Comparison of ENCODE assay signal across 10 cellular contexts in genomic region chr3:11591006-11591360, GRCh38. TPM values are rescaled to one million over a fixed set of nuclear protein-coding genes. Genes with fewer than 3 reads are reported as not detected.
DNase-seq lines count a peak whose midpoint lies in the region; ATAC-seq, FAIRE-seq and TF ChIP-seq lines count a peak whose summit lies in the region.
"Had no signal": no experiment of that assay in that cellular context is flagged by ENCODE, and none has a peak within 500 bp of the region (broad histone marks: within the 10 kb centered on the region; RNA-seq: fewer than 3 reads in every experiment).

No MANE protein-coding gene starts in this region.

- TF ChIP-seq CTCF in HepG2 (CRISPR knock-in tag; IDR thresholded peaks at IDR 0.05) (no peak), right lobe of liver (IDR thresholded peaks at IDR 0.05) (no peak), neural crest cell (conservative IDR thresholded peaks at IDR 0.05) (no peak)

- H3K4me1 Mint-ChIP-seq in neural crest cell: peaks cover 77% of the 10 kb centered on the region
- peaks cover 28% of the 10 kb centered on the region for H3K4me1 Mint-ChIP-seq in activated CD4-positive, alpha-beta T cell treated with anti-CD3 and anti-CD28 coated beads, Interleukin-2, amount 10 ng/mL, durations not matched to agents 7 days and 5 days

- no peak for TF ChIP-seq RAD21 in HepG2 (CRISPR knock-in tag; IDR thresholded peaks at IDR 0.05)

- peak overlapping the region; percentile 77 for H3K4me3 Mint-ChIP-seq in neural crest cell
- H3K4me3 Mint-ChIP-seq in activated CD4-positive, alpha-beta T cell treated with anti-CD3 and anti-CD28 coated beads, Interleukin-2, amount 10 ng/mL, durations not matched to agents 7 days and 5 days: no peak overlapping the region
- H3K4me3 Mint-ChIP-seq: activated CD4-positive, alpha-beta memory T cell treated with anti-CD3 and anti-CD28 coated beads for 36 hours had no signal

- peaks cover 31% of the 10 kb centered on the region for H4K20me1 ChIP-seq in HepG2 (ENCODE audit: insufficient read depth, low read length)

- H3K4me1 ChIP-seq in HepG2 (ENCODE audit: insufficient read depth, low read length) (peaks cover 78% of the 10 kb centered on the region), right lobe of liver (peaks cover 0 to 5% (median 0%) of the 10 kb centered on the region in 4 donors)

- H2AFZ ChIP-seq in HepG2 (ENCODE audit: low read length): no peak overlapping the region

- 72% methylated on average over 7 of the region's 7 CpGs for WGBS in HepG2 (ENCODE audit: low lambda C conversion rate)
- 82% methylated on average over 7 of the region's 7 CpGs for WGBS in right lobe of liver (ENCODE audit: insufficient coverage, low coverage, low lambda C conversion rate, missing lambda C conversion rate)

- in situ Hi-C loops in HepG2 (cut with HindIII; ENCODE audit: extremely low pct_ligation_motif_present, low pct_unique_long_range_greater_than_20kb): loop anchor here (5.0 kb wide), 1 partner anchor 51 kb away; the partner anchor contains the start of gene VGLL4

- H3K36me3 Mint-ChIP-seq in neural crest cell (ENCODE audit: low read depth): peaks cover 23% of the 10 kb centered on the region
- H3K36me3 Mint-ChIP-seq in activated CD4-positive, alpha-beta T cell treated with anti-CD3 and anti-CD28 coated beads, Interleukin-2, amount 10 ng/mL, durations not matched to agents 7 days and 5 days (ENCODE audit: low read depth): peaks cover 29% of the 10 kb centered on the region

- POLR2A ChIA-PET in HepG2 (lab: Yijun Ruan, JAX): interaction anchor here (0.7 to 1.8 kb wide), 5 partner anchors 10 to 53 kb away, joined by 3 to 10 read pairs (median 4); partner anchors contain the start of gene VGLL4
- POLR2A ChIA-PET in activated CD4-positive, alpha-beta T cell treated with anti-CD3 and anti-CD28 coated beads, Interleukin-2, amount 10 ng/mL, durations not matched to agents 7 days and 5 days (lab: Charles Lee): no interaction called here

- H3K27me3 ChIP-seq in HepG2 (ENCODE audit: control insufficient read depth in 1 of 2, insufficient read depth in 2 of 2, low read length in 2 of 2): no peaks in the 10 kb centered on the region
- no peaks in the 10 kb centered on the region for H3K27me3 ChIP-seq in right lobe of liver

- H3K27ac ChIP-seq in HepG2 (ENCODE audit: extremely low read length, insufficient read depth, low read length): peak overlapping the region; percentile 41
- H3K27ac ChIP-seq in right lobe of liver: peak overlapping the region in 1 of 3 donors; percentile 37
- peak overlapping the region; percentile 64 for H3K27ac ChIP-seq in epithelial cell of prostate

- H3K79me2 ChIP-seq in HepG2 (ENCODE audit: insufficient read depth, low read length): peaks cover 88% of the 10 kb centered on the region

- H3K27ac Mint-ChIP-seq in neural crest cell (ENCODE audit: unreplicated experiment): peak overlapping the region; percentile 98
- H3K27ac Mint-ChIP-seq in activated CD4-positive, alpha-beta T cell treated with anti-CD3 and anti-CD28 coated beads, Interleukin-2, amount 10 ng/mL, durations not matched to agents 7 days and 5 days: no peak overlapping the region
- H3K27ac Mint-ChIP-seq: activated CD4-positive, alpha-beta memory T cell treated with anti-CD3 and anti-CD28 coated beads for 36 hours had no signal

- H3K9me3 Mint-ChIP-seq in neural crest cell: no peaks in the 10 kb centered on the region
- peaks cover 2% of the 10 kb centered on the region for H3K9me3 Mint-ChIP-seq in activated CD4-positive, alpha-beta T cell treated with anti-CD3 and anti-CD28 coated beads, Interleukin-2, amount 10 ng/mL, durations not matched to agents 7 days and 5 days
- H3K9me3 Mint-ChIP-seq: activated CD4-positive, alpha-beta memory T cell treated with anti-CD3 and anti-CD28 coated beads for 36 hours had no signal

- H3K4me2 ChIP-seq in HepG2 (ENCODE audit: low read depth, low read length): peak overlapping the region; percentile 22

- intact Hi-C loops in HepG2 (cut with micrococcal nuclease; ENCODE audit: unreplicated experiment) (loop anchor here (1.0 kb wide), 1 partner anchor 51 kb away; no protein-coding TSS in a partner anchor), right lobe of liver (cut with DNase I) (no loop called here)

- no peak for DNase-seq in HepG2 (ENCODE audit: low spot score)
- no peak for DNase-seq in right lobe of liver
- DNase-seq in epithelial cell of prostate (ENCODE audit: low read depth, low spot score): no peak
- no peak for DNase-seq in neural crest cell (ENCODE audit: low read depth, low spot score)
- no peak for DNase-seq in activated effector memory CD4-positive, alpha-beta T cell treated with anti-CD3 and anti-CD28 coated beads, Interleukin-2, amount 50 U/mL, for 16 hours
- DNase-seq in COLO829 (ENCODE audit: low spot score): no peak
- no peak for DNase-seq in activated CD4-positive, alpha-beta T cell treated with anti-CD3 and anti-CD28 coated beads, Interleukin-2, amount 10 ng/mL, durations not matched to agents 7 days and 5 days
- DNase-seq: activated CD4-positive, alpha-beta memory T cell treated with anti-CD3 and anti-CD28 coated beads for 36 hours; AML-193 had no signal

- ATAC-seq in HepG2 (no peak), right lobe of liver (no peak), HG02623 (IDR thresholded peaks at IDR 0.05; ENCODE audit: unreplicated experiment) (no peak)

- BruUV-seq in HepG2 (replicated peaks; lab: Mats Ljungman, UMichigan): TSS peak; percentile 32

- TF ChIP-seq POLR2A in HepG2 (IDR thresholded peaks at IDR 0.05; ENCODE audit: insufficient read depth in 1 of 2, low read depth in 2 of 2, low read length in 2 of 2) (no peak), right lobe of liver (IDR thresholded peaks at IDR 0.05) (no peak)

- H3K27me3 Mint-ChIP-seq in neural crest cell (ENCODE audit: low read depth): no peaks in the 10 kb centered on the region
- H3K27me3 Mint-ChIP-seq in activated CD4-positive, alpha-beta T cell treated with anti-CD3 and anti-CD28 coated beads, Interleukin-2, amount 10 ng/mL, durations not matched to agents 7 days and 5 days: no peaks in the 10 kb centered on the region
- H3K27me3 Mint-ChIP-seq: activated CD4-positive, alpha-beta memory T cell treated with anti-CD3 and anti-CD28 coated beads for 36 hours had no signal

- no peak for FAIRE-seq in HepG2 (lab: Jason Lieb, UNC)

- H3K4me3 ChIP-seq in HepG2 (replicated peaks in 1 of 3; ENCODE audit: insufficient read depth in 1 of 3, low read depth in 2 of 3, low read length in 3 of 3): no peak overlapping the region
- no peak overlapping the region for H3K4me3 ChIP-seq in right lobe of liver

- H3K36me3 ChIP-seq in HepG2 (replicated peaks in 1 of 2; ENCODE audit: control insufficient read depth in 1 of 2, insufficient read depth in 2 of 2, low read length in 2 of 2): peaks cover 15 to 38% of the 10 kb centered on the region in 2 experiments
- no peaks in the 10 kb centered on the region for H3K36me3 ChIP-seq in right lobe of liver

- H3K9me3 ChIP-seq in HepG2 (ENCODE audit: low read length) (no peaks in the 10 kb centered on the region), right lobe of liver (no peaks in the 10 kb centered on the region)

- CTCF ChIA-PET in HepG2 (lab: Yijun Ruan, JAX; ENCODE audit: low intra/inter-chr PET ratio, low total read pairs): no interaction called here
- CTCF ChIA-PET in activated CD4-positive, alpha-beta T cell treated with anti-CD3 and anti-CD28 coated beads, Interleukin-2, amount 10 ng/mL, durations not matched to agents 7 days and 5 days (lab: Charles Lee): no interaction called here

- no peak for TF ChIP-seq EP300 in HepG2 (IDR thresholded peaks at IDR 0.05; ENCODE audit: low read depth in 2 of 2, low read length in 2 of 2)
- no peak for TF ChIP-seq EP300 in HepG2 (CRISPR knock-in tag; IDR thresholded peaks at IDR 0.05; ENCODE audit: borderline replicate concordance)

- H3K9ac ChIP-seq in HepG2 (ENCODE audit: insufficient read depth, low read depth, low read length): peak overlapping the region; percentile 31; the same call in 1 of the 2 replicates

TF ChIP-seq in HepG2, 621 proteins besides CTCF, POLR2A, EP300 and RAD21 (continues in another document):
- no peak for TF ChIP-seq ZNF569 (CRISPR knock-in tag; IDR thresholded peaks at IDR 0.05; ENCODE audit: borderline replicate concordance)
- TF ChIP-seq JARID2 (CRISPR knock-in tag; IDR thresholded peaks at IDR 0.05; ENCODE audit: insufficient replicate concordance): no peak
- no peak for TF ChIP-seq KAT8 (CRISPR knock-in tag; IDR thresholded peaks at IDR 0.05)
- no peak for TF ChIP-seq YEATS4 (CRISPR knock-in tag; IDR thresholded peaks at IDR 0.05; ENCODE audit: borderline replicate concordance)

RNA-seq across cellular contexts. Expression of gene VGLL4, which starts 52.7 kb away (rescaled TPM):
- 19.8 and 23.2 TPM in 2 replicates for total RNA-seq in HepG2 (2016; rRNA removed; fragmentation: Illumina TruSeq; extraction: Trizol)
- 5.7 and 6.9 TPM in 2 replicates for total RNA-seq in HepG2 (2016; cell fraction: cytosol; rRNA removed; fragmentation: Illumina TruSeq; extraction: Trizol; ENCODE audit: low read depth)
- 17.4 and 24.9 TPM in 2 replicates for total RNA-seq in HepG2 (2016; cell fraction: insoluble cytoplasmic fraction; rRNA removed; fragmentation: Illumina TruSeq; extraction: Trizol)
- 14.9 and 15.9 TPM in 2 replicates for total RNA-seq in HepG2 (2016; cell fraction: membrane; rRNA removed; fragmentation: Illumina TruSeq; extraction: Trizol)
- 19.1 and 24.5 TPM in 2 replicates for total RNA-seq in HepG2 (2016; cell fraction: nucleus; rRNA removed; fragmentation: Illumina TruSeq; extraction: Trizol)
- polyA plus RNA-seq in HepG2 (2011; rRNA removed): 37.9 and 39.0 TPM in 2 replicates
- 24.5 and 31.8 TPM in 2 replicates for polyA plus RNA-seq in HepG2 (2011; cell fraction: cytosol; rRNA removed)
- 60.5 and 94.9 TPM in 2 replicates for polyA plus RNA-seq in HepG2 (2011; cell fraction: nucleus; rRNA removed)
- polyA plus RNA-seq in HepG2 (2012): 19.7 and 20.7 TPM in 2 replicates
- polyA plus RNA-seq in HepG2 (2016; cell fraction: cytosol; fragmentation: Illumina TruSeq; extraction: Trizol; ENCODE audit: low read depth): 11.7 and 14.1 TPM in 2 replicates
- 18.4 and 22.3 TPM in 2 replicates for polyA plus RNA-seq in HepG2 (2016; cell fraction: insoluble cytoplasmic fraction; fragmentation: Illumina TruSeq; extraction: Trizol; ENCODE audit: low read depth)
- polyA plus RNA-seq in HepG2 (2016; cell fraction: membrane; fragmentation: Illumina TruSeq; extraction: Trizol; ENCODE audit: low read depth): 14.3 and 15.7 TPM in 2 replicates
- 25.1 and 27.2 TPM in 2 replicates for polyA plus RNA-seq in HepG2 (2016; cell fraction: nucleus; fragmentation: Illumina TruSeq; extraction: Trizol; ENCODE audit: insufficient read depth, low read depth)
- polyA minus RNA-seq in HepG2 (2011; rRNA and poly(A)+ RNA removed; ENCODE audit: low replicate concordance): 34.5 and 40.7 TPM in 2 replicates
- 14.9 and 16.5 TPM in 2 replicates for polyA minus RNA-seq in HepG2 (2011; cell fraction: cytosol; rRNA and poly(A)+ RNA removed)
- polyA minus RNA-seq in HepG2 (2011; cell fraction: nucleus; rRNA and poly(A)+ RNA removed): 53.2 and 54.6 TPM in 2 replicates
- total RNA-seq in right lobe of liver: 10 to 100 TPM; 10.4 to 22.4 (median 15.2) TPM
- 82.8 and 90.2 TPM in 2 replicates for total RNA-seq in neural crest cell
- 10 to 100 TPM; 34.2 to 35.5 TPM for total RNA-seq in activated CD4-positive, alpha-beta T cell treated with anti-CD3 and anti-CD28 coated beads, Interleukin-2, amount 10 ng/mL, durations not matched to agents 7 days and 5 days
